1 cellular context compared by ENCODE assay signal in genomic region chr6:72406517-72406916, GRCh38.
TF ChIP-seq lines count a peak whose summit lies in the region.

No MANE protein-coding gene starts in this region.

TF ChIP-seq in SK-N-SH, 30 proteins besides CTCF, POLR2A, EP300 and RAD21 (continued from another document):
- TF ChIP-seq TAF1 (IDR thresholded peaks at IDR 0.05; ENCODE audit: borderline replicate concordance, low read depth, low read length) (no peak), PBX3 (IDR thresholded peaks at IDR 0.05) (no peak), NFIC (IDR thresholded peaks at IDR 0.05; ENCODE audit: borderline replicate concordance) (no peak), REST (IDR thresholded peaks at IDR 0.05; ENCODE audit: low read depth, low read length) (no peak)
